Comparison of ENCODE assay signal across 6 cellular contexts in the genomic region with DNA sequence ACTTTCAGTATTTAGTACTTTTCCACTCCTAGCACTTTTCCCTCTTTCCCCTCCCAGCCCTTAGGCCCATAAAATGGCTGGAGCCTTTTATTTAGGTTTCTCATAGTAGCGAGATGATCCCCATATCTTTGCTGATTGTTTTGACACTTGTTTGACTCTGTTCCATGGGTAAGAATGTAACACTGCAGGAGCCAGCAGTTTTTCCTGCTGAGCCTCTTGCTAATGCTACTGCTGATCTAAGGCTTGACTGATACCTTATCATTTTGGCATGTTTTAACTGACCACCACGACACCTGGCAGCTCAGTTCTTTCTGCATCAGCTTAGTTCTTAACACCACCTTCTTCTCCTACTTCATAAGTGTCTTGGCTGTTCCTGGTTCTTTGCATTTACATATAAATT.
"Had no signal": no experiment of that assay in that cellular context is flagged by ENCODE, and none has a peak within 500 bp of the region (broad histone marks: within the 10 kb centered on the region; RNA-seq: fewer than 3 reads in every experiment).

No MANE protein-coding gene starts in this region.

- DNase-seq: GM23248, GOT3, H7, HFFc6 had no signal

- H3K4me1 ChIP-seq: HAP-1 had no signal

- H3K27ac Mint-ChIP-seq: HFFc6 had no signal

- H3K36me3 ChIP-seq: HAP-1 had no signal

- H3K9ac ChIP-seq: GM23248 had no signal

- H3K4me3 ChIP-seq: GM23248, HAP-1 had no signal

- H3K4me3 Mint-ChIP-seq: HFFc6 had no signal

- H3K9me3 Mint-ChIP-seq: HFFc6 had no signal

- H3K9me3 ChIP-seq: HAP-1 had no signal

- H3K27ac ChIP-seq: GM23248, HL-60 had no signal
